Comparison of ENCODE assay signal across 14 cellular contexts in the genomic region with DNA sequence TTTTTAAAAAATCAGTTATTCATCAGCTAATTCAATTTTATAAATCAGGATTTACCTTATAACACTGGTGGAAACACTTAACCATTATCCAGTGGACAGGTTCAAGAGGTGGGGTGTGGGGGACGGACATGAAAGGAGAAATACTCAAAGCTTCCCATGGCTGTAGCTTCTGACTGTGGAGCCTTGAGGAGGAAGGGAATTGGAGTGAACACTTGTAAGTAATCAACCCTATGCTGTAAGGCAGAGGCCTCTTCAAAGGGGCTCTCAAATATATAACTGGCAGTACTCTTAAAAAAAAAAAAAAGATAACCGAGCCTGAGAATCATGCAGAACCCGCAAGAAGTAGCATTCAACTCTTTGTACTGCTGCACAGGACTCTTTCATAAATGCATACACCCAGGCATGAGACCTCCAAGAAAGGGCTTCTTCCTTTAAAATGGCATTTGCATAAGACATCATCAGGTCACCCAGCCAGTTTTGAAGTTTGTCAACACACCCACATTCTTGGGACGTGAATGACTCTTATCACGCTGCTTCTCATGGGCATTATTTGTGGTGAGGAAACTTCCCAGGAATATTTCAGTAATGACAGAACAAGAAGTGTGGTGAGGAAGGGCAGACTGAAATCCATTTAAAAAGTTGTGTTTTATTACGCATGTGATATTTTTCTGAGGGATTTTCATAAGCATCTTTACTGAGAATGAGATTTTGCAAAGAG. TPM values are rescaled to one million over a fixed set of nuclear protein-coding genes. Genes with fewer than 3 reads are reported as not detected.
DNase-seq lines count a peak whose midpoint lies in the region; ATAC-seq, FAIRE-seq and TF ChIP-seq lines count a peak whose summit lies in the region.
"Had no signal": no experiment of that assay in that cellular context is flagged by ENCODE, and none has a peak within 500 bp of the region (broad histone marks: within the 10 kb centered on the region; RNA-seq: fewer than 3 reads in every experiment).

No MANE protein-coding gene starts in this region.

- no peak overlapping the region for H3K4me3 Mint-ChIP-seq in activated naive CD4-positive, alpha-beta T cell treated with anti-CD3 and anti-CD28 coated beads for 36 hours
- H3K4me3 Mint-ChIP-seq: activated naive CD8-positive, alpha-beta T cell treated with anti-CD3 and anti-CD28 coated beads, Interleukin-2, amount 50 U/mL, for 24 hours; stimulated activated naive CD8-positive, alpha-beta T cell treated with anti-CD3 and anti-CD28 coated beads, Interleukin-15, Interleukin-2, amounts not matched to agents 100 ng/mL and 50 ng/mL, for 24 hours had no signal

- H3K9me3 ChIP-seq in right cardiac atrium (ENCODE audit: control insufficient read depth, low read length) (peaks cover 6% of the 10 kb centered on the region), left ventricle myocardium inferior (replicated peaks) (peaks cover 27% of the 10 kb centered on the region), keratinocyte (ENCODE audit: control insufficient read depth, low read depth, low read length) (peaks cover 4% of the 10 kb centered on the region)

- intact Hi-C loops in right cardiac atrium (cut with DNase I) (no loop called here), left ventricle myocardium inferior (cut with micrococcal nuclease) (no loop called here)
- intact Hi-C loops in activated naive CD4-positive, alpha-beta T cell treated with anti-CD3 and anti-CD28 coated beads for 36 hours (cut with micrococcal nuclease) = no loop called here

- WGBS in right cardiac atrium = 65% methylated on average over 6 of the region's 6 CpGs

- no peak overlapping the region for H2AFZ ChIP-seq in keratinocyte (ENCODE audit: control insufficient read depth, low read length)

- H3K4me2 ChIP-seq in keratinocyte (ENCODE audit: control insufficient read depth, extremely low read depth, insufficient read depth, low read depth, low read length) = peak overlapping the region; percentile 69
- H3K4me2 ChIP-seq: KMS-11 had no signal

- no peaks in the 10 kb centered on the region for H3K36me3 Mint-ChIP-seq in activated naive CD4-positive, alpha-beta T cell treated with anti-CD3 and anti-CD28 coated beads for 36 hours (ENCODE audit: low read depth)

- H3K36me3 ChIP-seq in left ventricle myocardium inferior (peaks cover 30% of the 10 kb centered on the region), keratinocyte (ENCODE audit: control insufficient read depth in 2 of 2, extremely low read depth in 1 of 2, insufficient read depth in 2 of 2, low read length in 2 of 2) (peaks cover 6 to 25% of the 10 kb centered on the region in 2 experiments)

- TF ChIP-seq CTCF in left ventricle myocardium inferior (IDR thresholded peaks at IDR 0.05; ENCODE audit: borderline replicate concordance) = no peak
- TF ChIP-seq CTCF in astrocyte of the cerebellum (IDR thresholded peaks at IDR 0.05; ENCODE audit: low read depth, low read length, missing control alignments) = no peak
- TF ChIP-seq CTCF in keratinocyte (optimal IDR thresholded peaks at IDR 0.05 in 1 of 3, IDR thresholded peaks at IDR 0.05 in 1 of 3, conservative IDR thresholded peaks at IDR 0.05 in 1 of 3; ENCODE audit: extremely low read depth in 1 of 3, insufficient read depth in 2 of 3, low read length in 3 of 3) = no peak

- H3K4me3 ChIP-seq in right cardiac atrium (ENCODE audit: low read length) (no peak overlapping the region), left ventricle myocardium inferior (no peak overlapping the region), astrocyte of the cerebellum (ENCODE audit: low read depth, low read length) (no peak overlapping the region), keratinocyte (ENCODE audit: control insufficient read depth in 2 of 3, extremely low read depth in 1 of 3, insufficient read depth in 2 of 3, low read depth in 1 of 3, low read length in 3 of 3) (peak overlapping the region in 1 of 3 experiments; percentile 46)

- dilution Hi-C loops in keratinocyte (cut with MboI; ENCODE audit: extremely low pct_ligation_motif_present, low sequenced_read_pairs) = no loop called here

- H3K9me1 ChIP-seq in keratinocyte (ENCODE audit: control insufficient read depth, extremely low read depth, insufficient read depth, low read length) = no peaks in the 10 kb centered on the region

- peaks cover 15% of the 10 kb centered on the region for H3K27me3 Mint-ChIP-seq in activated naive CD4-positive, alpha-beta T cell treated with anti-CD3 and anti-CD28 coated beads for 36 hours (ENCODE audit: low read depth)

- peaks cover 7% of the 10 kb centered on the region for H3K4me1 ChIP-seq in right cardiac atrium (ENCODE audit: control insufficient read depth, insufficient read depth, low read length)
- peaks cover 19% of the 10 kb centered on the region for H3K4me1 ChIP-seq in left ventricle myocardium inferior
- H3K4me1 ChIP-seq in keratinocyte (ENCODE audit: control insufficient read depth, extremely low read depth, insufficient read depth, low read length) = peaks cover 26% of the 10 kb centered on the region

- no peak for DNase-seq in right cardiac atrium
- no peak for DNase-seq in left ventricle myocardium inferior
- peak; percentile 67 for DNase-seq in astrocyte of the cerebellum (ENCODE audit: low read depth)
- no peak for DNase-seq in keratinocyte (ENCODE audit: low read depth, low spot score)
- DNase-seq in activated naive CD4-positive, alpha-beta T cell treated with anti-CD3 and anti-CD28 coated beads for 36 hours = no peak
- no peak for DNase-seq in activated naive CD4-positive, alpha-beta T cell (lab: John Stamatoyannopoulos, UW)
- DNase-seq in DMS153 (lab: John Stamatoyannopoulos, UW) = no peak
- DNase-seq: activated naive CD8-positive, alpha-beta T cell treated with anti-CD3 and anti-CD28 coated beads, Interleukin-2, amount 50 U/mL, for 24 hours; GF-D8; stimulated activated CD4-positive, alpha-beta T cell treated with anti-CD3 and anti-CD28 coated beads, Interleukin-2, amount 100 ng/mL, for 48 hours had no signal

- CTCF ChIA-PET in activated naive CD4-positive, alpha-beta T cell treated with anti-CD3 and anti-CD28 coated beads for 36 hours (lab: Charles Lee) = no interaction called here

- in situ Hi-C loops in astrocyte of the cerebellum (cut with HindIII; ENCODE audit: low sequenced_read_pairs) = no loop called here

- peak; percentile 38 to 45 for ATAC-seq in right cardiac atrium
- ATAC-seq in GM18868 (IDR thresholded peaks at IDR 0.05; ENCODE audit: unreplicated experiment) = no peak
- ATAC-seq: activated naive CD8-positive, alpha-beta T cell treated with anti-CD3 and anti-CD28 coated beads, Interleukin-2, amount 50 U/mL, for 24 hours had no signal

- no peaks in the 10 kb centered on the region for H4K20me1 ChIP-seq in keratinocyte (ENCODE audit: control insufficient read depth, extremely low read depth, insufficient read depth, low read length)

- H3K79me2 ChIP-seq in keratinocyte (ENCODE audit: control insufficient read depth, insufficient read depth, low read length) = peaks cover 83% of the 10 kb centered on the region

- H3K9me3 Mint-ChIP-seq in activated naive CD4-positive, alpha-beta T cell treated with anti-CD3 and anti-CD28 coated beads for 36 hours = peaks cover 7% of the 10 kb centered on the region

- peak; percentile 93 for FAIRE-seq in keratinocyte (lab: Jason Lieb, UNC)
- FAIRE-seq: endometrium had no signal

- no peaks in the 10 kb centered on the region for H3K27me3 ChIP-seq in right cardiac atrium (ENCODE audit: control insufficient read depth, insufficient read depth)
- peaks cover 5% of the 10 kb centered on the region for H3K27me3 ChIP-seq in left ventricle myocardium inferior (ENCODE audit: low read depth)
- H3K27me3 ChIP-seq in keratinocyte (ENCODE audit: control insufficient read depth, extremely low read depth, insufficient read depth, low read length) = no peaks in the 10 kb centered on the region

- H3K4me1 Mint-ChIP-seq in activated naive CD4-positive, alpha-beta T cell treated with anti-CD3 and anti-CD28 coated beads for 36 hours (ENCODE audit: low read depth) = no peaks in the 10 kb centered on the region
- H3K4me1 Mint-ChIP-seq: activated naive CD8-positive, alpha-beta T cell treated with anti-CD3 and anti-CD28 coated beads, Interleukin-2, amount 50 U/mL, for 24 hours had no signal

- H3K27ac Mint-ChIP-seq in activated naive CD4-positive, alpha-beta T cell treated with anti-CD3 and anti-CD28 coated beads for 36 hours = no peak overlapping the region
- H3K27ac Mint-ChIP-seq: activated naive CD8-positive, alpha-beta T cell treated with anti-CD3 and anti-CD28 coated beads, Interleukin-2, amount 50 U/mL, for 24 hours; stimulated activated naive CD8-positive, alpha-beta T cell treated with anti-CD3 and anti-CD28 coated beads, Interleukin-15, Interleukin-2, amounts not matched to agents 100 ng/mL and 50 ng/mL, for 24 hours had no signal

- H3K27ac ChIP-seq in right cardiac atrium (ENCODE audit: low read length) = no peak overlapping the region
- no peak overlapping the region for H3K27ac ChIP-seq in left ventricle myocardium inferior (replicated peaks)
- peak overlapping the region; percentile 82 for H3K27ac ChIP-seq in keratinocyte (ENCODE audit: control insufficient read depth, insufficient read depth, low read length)
- H3K27ac ChIP-seq: KMS-11 had no signal

- H3K9ac ChIP-seq in keratinocyte (ENCODE audit: control insufficient read depth, extremely low read depth, insufficient read depth, low read length) = peak overlapping the region; percentile 61
- H3K9ac ChIP-seq: KMS-11 had no signal

RNA-seq across cellular contexts. Expression of a gene that starts 8.1 kb away (rescaled TPM):
- total RNA-seq in right cardiac atrium (10 to 100 TPM; 17.3 to 47.6 (median 21.7) TPM), left ventricle myocardium inferior (11.7 TPM)
- polyA plus RNA-seq in right cardiac atrium (9.8 TPM), keratinocyte (33.3 to 43.8 TPM (median 38.7 TPM) in 3 replicates)
- polyA plus RNA-seq in keratinocyte (2011; ENCODE audit: low read depth) = 15.5 TPM
- 13.9 and 24.5 TPM in 2 replicates for polyA plus RNA-seq in keratinocyte (2011; cell fraction: cytosol; rRNA removed)
- polyA plus RNA-seq in keratinocyte (2011; cell fraction: nucleus; rRNA removed) = 113 and 115 TPM in 2 replicates
- polyA plus RNA-seq in keratinocyte (2012; ENCODE audit: low replicate concordance) = 28.2 and 42.1 TPM in 2 replicates
- 29.4 to 79.2 TPM (median 44.1 TPM) in 3 replicates for polyA minus RNA-seq in keratinocyte
- 19.4 TPM for polyA minus RNA-seq in keratinocyte (2011; cell fraction: cytosol; rRNA and poly(A)+ RNA removed)
- polyA minus RNA-seq in keratinocyte (2011; cell fraction: nucleus; rRNA and poly(A)+ RNA removed) = 101 and 184 TPM in 2 replicates
- total RNA-seq in activated naive CD4-positive, alpha-beta T cell treated with anti-CD3 and anti-CD28 coated beads for 36 hours = under 1 TPM; 0.17 to 0.43 TPM
